9 cellular contexts compared by ENCODE assay signal in the genomic region with DNA sequence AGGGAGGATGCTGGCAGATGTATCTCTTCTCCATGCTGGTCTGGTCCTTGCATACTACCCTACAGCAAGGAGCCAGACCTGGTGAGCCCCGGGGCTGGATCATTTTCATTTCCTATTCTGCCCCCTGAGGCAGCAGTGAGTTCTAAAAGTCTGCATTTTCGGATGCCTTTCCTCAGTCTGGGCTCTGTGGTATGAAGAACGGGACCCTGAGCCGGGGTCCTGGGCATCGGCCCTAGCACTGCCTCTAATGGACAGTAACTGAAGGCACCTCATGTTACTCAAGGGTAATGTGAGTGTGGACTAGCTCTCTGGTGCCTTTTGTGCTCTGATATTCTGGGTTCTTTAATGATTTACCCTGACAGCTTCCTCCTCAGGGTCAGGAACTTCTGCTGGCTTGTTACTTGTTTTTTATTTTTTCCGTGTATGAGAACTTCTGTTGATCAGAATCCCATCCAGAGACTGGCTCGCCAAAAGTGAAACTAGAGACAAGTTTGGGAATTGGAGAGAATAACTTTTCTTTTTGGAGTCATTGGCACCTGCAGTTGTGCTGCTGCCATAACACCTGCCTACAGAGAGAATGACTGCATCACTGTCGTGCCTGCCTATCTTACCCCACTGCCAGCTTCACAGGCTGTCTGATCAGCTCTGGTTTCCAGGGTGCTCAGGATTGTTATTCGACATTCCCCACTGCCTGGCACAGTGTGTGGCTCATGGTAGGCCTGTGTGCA.
DNase-seq lines count a peak whose midpoint lies in the region; ATAC-seq and TF ChIP-seq lines count a peak whose summit lies in the region.
"Had no signal": no experiment of that assay in that cellular context is flagged by ENCODE, and none has a peak within 500 bp of the region (broad histone marks: within the 10 kb centered on the region; RNA-seq: fewer than 3 reads in every experiment).

No MANE protein-coding gene starts in this region.

- peak overlapping the region; percentile 74 for H3K4me3 Mint-ChIP-seq in activated naive CD4-positive, alpha-beta T cell treated with anti-CD3 and anti-CD28 coated beads, Interleukin-2, amount 50 U/mL, for 24 hours
- H3K4me3 Mint-ChIP-seq in activated CD8-positive, alpha-beta T cell treated with anti-CD3 and anti-CD28 coated beads, Interleukin-2, amount 10 ng/mL, durations not matched to agents 7 days and 5 days, result peak overlapping the region; percentile 24

- no peak for DNase-seq in activated naive CD4-positive, alpha-beta T cell (lab: John Stamatoyannopoulos, UW)
- no peak for DNase-seq in activated CD8-positive, alpha-beta T cell treated with anti-CD3 and anti-CD28 coated beads, Interleukin-2, amount 10 ng/mL, durations not matched to agents 7 days and 5 days
- DNase-seq in uterus (no peak), NCI-H510A treated with DMSO at 0.1 percent for 48 hours (lab: John Stamatoyannopoulos, UW) (no peak), HAP-1 (ENCODE audit: low spot score in 2 of 2) (no peak), HuH-7.5 (ENCODE audit: low spot score) (no peak)

- H3K4me3 ChIP-seq in liver (ENCODE audit: low read depth in 1 of 3, low read length in 3 of 3) (no peak overlapping the region), uterus (no peak overlapping the region), HAP-1 (no peak overlapping the region)

- 28% methylated on average over 9 of the region's 9 CpGs for WGBS in liver

- TF ChIP-seq CTCF in liver (IDR thresholded peaks at IDR 0.05; ENCODE audit: low read depth, low read length, missing input control) (no peak), uterus (IDR thresholded peaks at IDR 0.05) (no peak)

- H3K27ac Mint-ChIP-seq in activated naive CD4-positive, alpha-beta T cell treated with anti-CD3 and anti-CD28 coated beads, Interleukin-2, amount 50 U/mL, for 24 hours, result peak overlapping the region; percentile 99
- peak overlapping the region; percentile 85 for H3K27ac Mint-ChIP-seq in activated CD8-positive, alpha-beta T cell treated with anti-CD3 and anti-CD28 coated beads, Interleukin-2, amount 10 ng/mL, durations not matched to agents 7 days and 5 days

- no peaks in the 10 kb centered on the region for H3K9me3 Mint-ChIP-seq in activated naive CD4-positive, alpha-beta T cell treated with anti-CD3 and anti-CD28 coated beads, Interleukin-2, amount 50 U/mL, for 24 hours
- no peaks in the 10 kb centered on the region for H3K9me3 Mint-ChIP-seq in activated CD8-positive, alpha-beta T cell treated with anti-CD3 and anti-CD28 coated beads, Interleukin-2, amount 10 ng/mL, durations not matched to agents 7 days and 5 days (ENCODE audit: insufficient read depth)

- peaks cover 23% of the 10 kb centered on the region for H3K36me3 Mint-ChIP-seq in activated naive CD4-positive, alpha-beta T cell treated with anti-CD3 and anti-CD28 coated beads, Interleukin-2, amount 50 U/mL, for 24 hours
- peaks cover 29% of the 10 kb centered on the region for H3K36me3 Mint-ChIP-seq in activated CD8-positive, alpha-beta T cell treated with anti-CD3 and anti-CD28 coated beads, Interleukin-2, amount 10 ng/mL, durations not matched to agents 7 days and 5 days (ENCODE audit: low read depth)

- CTCF ChIA-PET in activated CD8-positive, alpha-beta T cell treated with anti-CD3 and anti-CD28 coated beads, Interleukin-2, amount 10 ng/mL, durations not matched to agents 7 days and 5 days (lab: Charles Lee), result interaction anchor here (0.6 to 3.7 kb wide), 24 partner anchors 9 to 125 kb away, joined by 3 to 16 read pairs (median 4); no protein-coding TSS in a partner anchor

- in situ Hi-C loops in HAP-1 (cut with MboI; ENCODE audit: low sequenced_read_pairs), result no loop called here

- intact Hi-C loops in uterus (cut with DNase I; ENCODE audit: low total_unique reads), result no loop called here

- TF ChIP-seq POLR2A in uterus (IDR thresholded peaks at IDR 0.05), result no peak

- H3K4me1 Mint-ChIP-seq in activated naive CD4-positive, alpha-beta T cell treated with anti-CD3 and anti-CD28 coated beads, Interleukin-2, amount 50 U/mL, for 24 hours, result peaks cover 89% of the 10 kb centered on the region
- peaks cover 80% of the 10 kb centered on the region for H3K4me1 Mint-ChIP-seq in activated CD8-positive, alpha-beta T cell treated with anti-CD3 and anti-CD28 coated beads, Interleukin-2, amount 10 ng/mL, durations not matched to agents 7 days and 5 days (ENCODE audit: low read depth)

- H3K36me3 ChIP-seq in liver (ENCODE audit: control insufficient read depth in 4 of 4, insufficient read depth in 3 of 4, low read depth in 1 of 4, low read length in 3 of 4), result no peaks in the 10 kb centered on the region
- no peaks in the 10 kb centered on the region for H3K36me3 ChIP-seq in uterus
- H3K36me3 ChIP-seq in HAP-1 (replicated peaks), result no peaks in the 10 kb centered on the region

- no peak overlapping the region for H3K9ac ChIP-seq in liver (ENCODE audit: low read depth in 1 of 2, low read length in 2 of 2)

- POLR2A ChIA-PET in activated CD8-positive, alpha-beta T cell treated with anti-CD3 and anti-CD28 coated beads, Interleukin-2, amount 10 ng/mL, durations not matched to agents 7 days and 5 days (lab: Charles Lee), result interaction anchor here (0.7 to 2.5 kb wide), 5 partner anchors 21 to 93 kb away, joined by 3 to 10 read pairs (median 4); partner anchors contain the start of genes SRSF5 and SUSD6

- H3K9me3 ChIP-seq in liver (ENCODE audit: control insufficient read depth in 4 of 4, low read length in 3 of 4) (no peaks in the 10 kb centered on the region), uterus (no peaks in the 10 kb centered on the region), HAP-1 (no peaks in the 10 kb centered on the region)

- H3K4me1 ChIP-seq in liver (ENCODE audit: control insufficient read depth in 4 of 4, insufficient read depth in 4 of 4, low read length in 3 of 4) (peaks cover 16 to 31% (median 29%) of the 10 kb centered on the region in 4 donors), uterus (peaks cover 5% of the 10 kb centered on the region in 2 donors), HAP-1 (peaks cover 12% of the 10 kb centered on the region)

- no peaks in the 10 kb centered on the region for H3K27me3 Mint-ChIP-seq in activated naive CD4-positive, alpha-beta T cell treated with anti-CD3 and anti-CD28 coated beads, Interleukin-2, amount 50 U/mL, for 24 hours
- no peaks in the 10 kb centered on the region for H3K27me3 Mint-ChIP-seq in activated CD8-positive, alpha-beta T cell treated with anti-CD3 and anti-CD28 coated beads, Interleukin-2, amount 10 ng/mL, durations not matched to agents 7 days and 5 days (ENCODE audit: low read depth)

- H3K27me3 ChIP-seq in liver (ENCODE audit: control insufficient read depth in 4 of 4, insufficient read depth in 4 of 4, low read length in 3 of 4), result no peaks in the 10 kb centered on the region
- no peaks in the 10 kb centered on the region for H3K27me3 ChIP-seq in uterus
- H3K27me3 ChIP-seq in HAP-1 (ENCODE audit: low read depth), result no peaks in the 10 kb centered on the region

- TF ChIP-seq RAD21 in liver (IDR thresholded peaks at IDR 0.05), result peak; percentile 4 to 50

- H3K27ac ChIP-seq in liver (ENCODE audit: low read depth in 1 of 2, low read length in 2 of 2) (peak overlapping the region; percentile 73 to 76), uterus (peak overlapping the region; percentile 61 to 65)
- H3K27ac ChIP-seq: C4-2B had no signal

- peak; percentile 25 for ATAC-seq in activated CD8-positive, alpha-beta T cell treated with anti-CD3 and anti-CD28 coated beads, Interleukin-2, amount 10 ng/mL, durations not matched to agents 7 days and 5 days

TF ChIP-seq in liver, 16 proteins besides CTCF, POLR2A, EP300 and RAD21:
- TF ChIP-seq, protein P1, sequence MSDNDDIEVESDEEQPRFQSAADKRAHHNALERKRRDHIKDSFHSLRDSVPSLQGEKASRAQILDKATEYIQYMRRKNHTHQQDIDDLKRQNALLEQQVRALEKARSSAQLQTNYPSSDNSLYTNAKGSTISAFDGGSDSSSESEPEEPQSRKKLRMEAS (IDR thresholded peaks at IDR 0.05), result no peak
- peak; percentile 74 for TF ChIP-seq NR2F2 (IDR thresholded peaks at IDR 0.05)
- peak; percentile 2 for TF ChIP-seq SP1 (IDR thresholded peaks at IDR 0.05)
- TF ChIP-seq FOXA2 (IDR thresholded peaks at IDR 0.05), result no peak
- peak in 1 of 2 donors; percentile 29 for TF ChIP-seq RXRA (IDR thresholded peaks at IDR 0.05)
- TF ChIP-seq HNF4A (conservative IDR thresholded peaks at IDR 0.05), result peak; percentile 14 to 17
- no peak for TF ChIP-seq HNF4G (IDR thresholded peaks at IDR 0.05)
- TF ChIP-seq REST (IDR thresholded peaks at IDR 0.05), result peak; percentile 90
- no peak for TF ChIP-seq TAF1 (conservative IDR thresholded peaks at IDR 0.05)
